14 cellular contexts compared by ENCODE assay signal in the genomic region with DNA sequence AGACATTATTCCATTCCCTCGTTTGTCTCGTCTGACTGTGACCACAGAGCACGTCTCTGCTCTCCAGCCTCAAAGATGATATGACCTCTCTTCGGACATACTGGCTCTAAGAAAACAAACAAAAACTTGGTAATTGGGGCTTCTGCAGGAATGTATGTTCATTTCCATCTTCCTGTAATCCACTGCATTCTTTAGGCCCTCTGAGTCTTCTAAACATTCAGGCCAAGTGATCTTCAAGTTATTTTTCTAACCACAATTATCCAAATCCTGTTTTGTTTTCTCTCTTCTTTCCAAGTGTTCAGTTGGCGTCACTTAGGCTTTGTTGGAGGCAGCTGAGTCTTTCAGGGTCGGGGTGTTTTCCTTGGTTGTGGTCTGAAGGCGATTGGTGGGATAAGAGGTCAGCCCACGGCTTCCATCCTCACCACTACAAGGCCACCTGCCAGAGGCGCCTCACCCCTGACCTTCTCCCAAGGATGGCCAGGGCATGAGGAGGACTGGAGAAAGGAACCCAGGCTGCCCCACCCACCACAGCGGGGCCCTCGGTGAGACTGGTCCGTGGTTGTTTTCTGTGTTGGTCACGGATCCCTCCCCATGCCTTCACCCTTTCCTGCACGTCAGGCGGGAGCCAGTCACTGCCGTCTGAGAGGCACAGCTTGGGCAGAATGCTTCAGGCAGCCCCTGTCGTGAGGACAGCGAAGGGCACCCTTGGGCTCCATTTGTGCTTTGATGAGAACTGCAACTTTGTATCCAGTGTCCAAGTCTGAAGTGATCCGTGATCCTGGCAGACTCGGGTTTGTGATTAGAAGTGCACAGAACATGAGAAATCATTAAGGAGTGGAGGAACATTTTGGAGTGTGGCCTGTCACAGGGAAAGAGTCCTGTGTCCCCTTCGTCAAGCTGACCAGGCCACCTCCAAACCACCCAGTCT.
DNase-seq lines count a peak whose midpoint lies in the region; TF ChIP-seq lines count a peak whose summit lies in the region.
"Had no signal": no experiment of that assay in that cellular context is flagged by ENCODE, and none has a peak within 500 bp of the region (broad histone marks: within the 10 kb centered on the region; RNA-seq: fewer than 3 reads in every experiment).

No MANE protein-coding gene starts in this region.

- H3K4me1 Mint-ChIP-seq in activated CD4-positive, alpha-beta T cell treated with anti-CD3 and anti-CD28 coated beads, Interleukin-2, amount 10 ng/mL, durations not matched to agents 24 days and 14 days: no peaks in the 10 kb centered on the region
- H3K4me1 Mint-ChIP-seq in activated CD4-positive, alpha-beta T cell treated with anti-CD3 and anti-CD28 coated beads, Interleukin-2, amount 10 ng/mL, durations not matched to agents 7 days and 5 days: no peaks in the 10 kb centered on the region

- H3K9ac ChIP-seq in mesenchymal stem cell (ENCODE audit: low read length) (no peak overlapping the region), MM.1S (ENCODE audit: low read length) (no peak overlapping the region)

- no peaks in the 10 kb centered on the region for H3K79me1 ChIP-seq in mesenchymal stem cell (replicated peaks; ENCODE audit: low read length, poor library complexity, severe bottlenecking)

- peaks cover 15% of the 10 kb centered on the region for H3K9me3 ChIP-seq in mesenchymal stem cell (ENCODE audit: control insufficient read depth, low read length)
- H3K9me3 ChIP-seq in tibial nerve: peaks cover 0 to 4% (median under 1%) of the 10 kb centered on the region in 4 donors
- no peaks in the 10 kb centered on the region for H3K9me3 ChIP-seq in MM.1S (replicated peaks; ENCODE audit: insufficient read depth, low read length)

- peak overlapping the region; percentile 67 to 68 for H3K4ac ChIP-seq in mesenchymal stem cell (ENCODE audit: low read depth in 1 of 2, low read length in 2 of 2)

- peaks cover 19% of the 10 kb centered on the region for H3K27me3 Mint-ChIP-seq in activated CD4-positive, alpha-beta T cell treated with anti-CD3 and anti-CD28 coated beads, Interleukin-2, amount 10 ng/mL, durations not matched to agents 24 days and 14 days
- H3K27me3 Mint-ChIP-seq in activated CD4-positive, alpha-beta T cell treated with anti-CD3 and anti-CD28 coated beads, Interleukin-2, amount 10 ng/mL, durations not matched to agents 7 days and 5 days: peaks cover 12% of the 10 kb centered on the region
- H3K27me3 Mint-ChIP-seq: progenitor cell of endocrine pancreas had no signal

- H3K4me1 ChIP-seq in mesenchymal stem cell (ENCODE audit: control insufficient read depth, insufficient read depth, low read depth, low read length): peaks cover 9% of the 10 kb centered on the region
- peaks cover 0 to 34% (median 2%) of the 10 kb centered on the region in 4 donors for H3K4me1 ChIP-seq in tibial nerve
- no peaks in the 10 kb centered on the region for H3K4me1 ChIP-seq in MM.1S (ENCODE audit: low read length)
- H3K4me1 ChIP-seq: lower lobe of right lung had no signal

- peak overlapping the region; percentile 39 for H2BK120ac ChIP-seq in mesenchymal stem cell (ENCODE audit: low read depth, low read length)

- no peak overlapping the region for H3K4me3 Mint-ChIP-seq in activated CD4-positive, alpha-beta T cell treated with anti-CD3 and anti-CD28 coated beads, Interleukin-2, amount 10 ng/mL, durations not matched to agents 24 days and 14 days
- H3K4me3 Mint-ChIP-seq in activated CD4-positive, alpha-beta T cell treated with anti-CD3 and anti-CD28 coated beads, Interleukin-2, amount 10 ng/mL, durations not matched to agents 7 days and 5 days: no peak overlapping the region

- H3K9me2 ChIP-seq in MM.1S (replicated peaks; ENCODE audit: insufficient read depth, low read length): no peaks in the 10 kb centered on the region

- TF ChIP-seq POLR2A in tibial nerve (IDR thresholded peaks at IDR 0.05): no peak

- no peaks in the 10 kb centered on the region for H4K20me1 ChIP-seq in MM.1S (ENCODE audit: insufficient read depth, low read length)

- H4K8ac ChIP-seq in mesenchymal stem cell (ENCODE audit: low read length): peak overlapping the region; percentile 74

- intact Hi-C loops in activated CD4-positive, alpha-beta T cell treated with anti-CD3 and anti-CD28 coated beads, Interleukin-2, amount 10 ng/mL, durations not matched to agents 24 days and 14 days (cut with micrococcal nuclease): no loop called here

- WGBS in mesenchymal stem cell: 58% methylated on average over 17 of the region's 21 CpGs
- 62 to 67% methylated on average over 19 to 21 of the region's 21 CpGs for WGBS in tibial nerve, 2 donors

- no peak overlapping the region for H3K4me3 ChIP-seq in mesenchymal stem cell (ENCODE audit: insufficient read depth in 1 of 2, low read depth in 1 of 2, low read length in 2 of 2)
- no peak overlapping the region for H3K4me3 ChIP-seq in tibial nerve
- no peak overlapping the region for H3K4me3 ChIP-seq in MM.1S (ENCODE audit: low read length)
- H3K4me3 ChIP-seq: lower lobe of right lung had no signal

- no peaks in the 10 kb centered on the region for H3K36me3 Mint-ChIP-seq in activated CD4-positive, alpha-beta T cell treated with anti-CD3 and anti-CD28 coated beads, Interleukin-2, amount 10 ng/mL, durations not matched to agents 24 days and 14 days (ENCODE audit: low read depth)
- H3K36me3 Mint-ChIP-seq in activated CD4-positive, alpha-beta T cell treated with anti-CD3 and anti-CD28 coated beads, Interleukin-2, amount 10 ng/mL, durations not matched to agents 7 days and 5 days (ENCODE audit: low read depth): no peaks in the 10 kb centered on the region

- H3K27me3 ChIP-seq in mesenchymal stem cell (ENCODE audit: control insufficient read depth in 1 of 2, insufficient read depth in 1 of 2, low read length in 2 of 2): peaks cover 0 to 2% of the 10 kb centered on the region in 2 experiments
- no peaks in the 10 kb centered on the region for H3K27me3 ChIP-seq in tibial nerve
- no peaks in the 10 kb centered on the region for H3K27me3 ChIP-seq in MM.1S (replicated peaks; ENCODE audit: insufficient read depth, low read length)

- no peaks in the 10 kb centered on the region for H3K36me3 ChIP-seq in mesenchymal stem cell (ENCODE audit: control insufficient read depth in 1 of 2, insufficient read depth in 2 of 2, low read depth in 1 of 2, low read length in 2 of 2)
- no peaks in the 10 kb centered on the region for H3K36me3 ChIP-seq in tibial nerve
- no peaks in the 10 kb centered on the region for H3K36me3 ChIP-seq in MM.1S (replicated peaks; ENCODE audit: insufficient read depth, low read length)
- H3K36me3 ChIP-seq: lower lobe of right lung had no signal

- peak overlapping the region; percentile 95 for H4K91ac ChIP-seq in mesenchymal stem cell (ENCODE audit: low read length)

- no peaks in the 10 kb centered on the region for H3K9me3 Mint-ChIP-seq in activated CD4-positive, alpha-beta T cell treated with anti-CD3 and anti-CD28 coated beads, Interleukin-2, amount 10 ng/mL, durations not matched to agents 24 days and 14 days
- no peaks in the 10 kb centered on the region for H3K9me3 Mint-ChIP-seq in activated CD4-positive, alpha-beta T cell treated with anti-CD3 and anti-CD28 coated beads, Interleukin-2, amount 10 ng/mL, durations not matched to agents 7 days and 5 days

- H2BK15ac ChIP-seq in mesenchymal stem cell (ENCODE audit: low read depth, poor library complexity, severe bottlenecking): peak overlapping the region; percentile 80

- peak; percentile 46 for DNase-seq in activated CD4-positive, alpha-beta T cell treated with anti-CD3 and anti-CD28 coated beads, Interleukin-2, amount 10 ng/mL, durations not matched to agents 24 days and 14 days
- DNase-seq in activated CD4-positive, alpha-beta T cell treated with anti-CD3 and anti-CD28 coated beads, Interleukin-2, amount 10 ng/mL, durations not matched to agents 7 days and 5 days: no peak
- DNase-seq in dedifferentiated amniotic fluid mesenchymal stem cell (ENCODE audit: extremely low spot score) (peak; percentile 82), mesenchymal stem cell (peak; percentile 90), tibial nerve (ENCODE audit: low spot score in 2 of 2) (peak; percentile 50 to 65), ACHN (no peak), MM.1S (no peak)
- no peak for DNase-seq in activated CD8-positive, alpha-beta memory T cell treated with anti-CD3 and anti-CD28 coated beads, Interleukin-2, amount 50 U/mL, for 48 hours
- DNase-seq: activated T-cell treated with anti-CD3 and anti-CD28 coated beads, Interleukin-2, amount 50 U/mL, for 48 hours; cerebellar nuclear complex; lower lobe of right lung; SHP77 treated with DMSO at 0.1 percent for 48 hours had no signal

- H3K4me2 ChIP-seq in mesenchymal stem cell (ENCODE audit: low read length, poor library complexity, severe bottlenecking): no peak overlapping the region
- no peak overlapping the region for H3K4me2 ChIP-seq in MM.1S (ENCODE audit: low read depth, low read length)

- H3K27ac ChIP-seq in mesenchymal stem cell (ENCODE audit: low read length, poor library complexity, severe bottlenecking): peak overlapping the region; percentile 55
- H3K27ac ChIP-seq in tibial nerve: peak overlapping the region; percentile 11 to 85 (median 62)
- H3K27ac ChIP-seq in MM.1S (ENCODE audit: low read length): no peak overlapping the region
- H3K27ac ChIP-seq: 22Rv1, lower lobe of right lung had no signal

- H2BK5ac ChIP-seq in mesenchymal stem cell (ENCODE audit: low read depth, low read length, poor library complexity, severe bottlenecking): no peak overlapping the region

- CTCF ChIA-PET in activated CD4-positive, alpha-beta T cell treated with anti-CD3 and anti-CD28 coated beads, Interleukin-2, amount 10 ng/mL, durations not matched to agents 7 days and 5 days (lab: Charles Lee): no interaction called here

- H3K18ac ChIP-seq in mesenchymal stem cell (ENCODE audit: low read depth in 1 of 2, low read length in 2 of 2): peak overlapping the region; percentile 92 to 93

- peak overlapping the region; percentile 65 to 97 for H2BK12ac ChIP-seq in mesenchymal stem cell (ENCODE audit: low read length in 2 of 2)

- H3K23ac ChIP-seq in mesenchymal stem cell (ENCODE audit: low read length in 2 of 2): no peak overlapping the region

- H3F3A ChIP-seq in MM.1S (ENCODE audit: insufficient read depth, low read length): no peaks in the 10 kb centered on the region

- POLR2A ChIA-PET in activated CD4-positive, alpha-beta T cell treated with anti-CD3 and anti-CD28 coated beads, Interleukin-2, amount 10 ng/mL, durations not matched to agents 7 days and 5 days (lab: Charles Lee): no interaction called here

- H3K27ac Mint-ChIP-seq in activated CD4-positive, alpha-beta T cell treated with anti-CD3 and anti-CD28 coated beads, Interleukin-2, amount 10 ng/mL, durations not matched to agents 24 days and 14 days: no peak overlapping the region
- H3K27ac Mint-ChIP-seq in activated CD4-positive, alpha-beta T cell treated with anti-CD3 and anti-CD28 coated beads, Interleukin-2, amount 10 ng/mL, durations not matched to agents 7 days and 5 days: no peak overlapping the region
- H3K27ac Mint-ChIP-seq: progenitor cell of endocrine pancreas had no signal

- H3K79me2 ChIP-seq in MM.1S (ENCODE audit: low read length): no peaks in the 10 kb centered on the region

- TF ChIP-seq EP300 in tibial nerve (IDR thresholded peaks at IDR 0.05): peak in 1 of 2 donors; percentile 66

- H2AFZ ChIP-seq in mesenchymal stem cell (ENCODE audit: low read depth, low read length): no peak overlapping the region
- H2AFZ ChIP-seq in MM.1S (ENCODE audit: low read length): no peak overlapping the region

- H2AK5ac ChIP-seq in mesenchymal stem cell (ENCODE audit: low read length, severe bottlenecking): peak overlapping the region; percentile 52

- H3K14ac ChIP-seq in mesenchymal stem cell (ENCODE audit: low read length in 2 of 2): peak overlapping the region in 1 of 2 experiments; percentile 5

- TF ChIP-seq CTCF in tibial nerve (IDR thresholded peaks at IDR 0.05) (no peak), MM.1S (IDR thresholded peaks at IDR 0.05; ENCODE audit: low read length) (no peak)

- in situ Hi-C loops in ACHN (cut with HindIII; ENCODE audit: low pct_ligation_motif_present, low pct_unique_long_range_greater_than_20kb, low sequenced_read_pairs): no loop called here

Comparison
In these comparisons a context has a peak if more than half of its experiments do, and no peak if none do; other contexts are left out.
1. DNase-seq: peak in activated CD4-positive, alpha-beta T cell treated with anti-CD3 and anti-CD28 coated beads, Interleukin-2, amount 10 ng/mL, durations not matched to agents 24 days and 14 days (single experiment), dedifferentiated amniotic fluid mesenchymal stem cell (single experiment), mesenchymal stem cell (single experiment) and tibial nerve (2 of 2); none in activated CD4-positive, alpha-beta T cell treated with anti-CD3 and anti-CD28 coated beads, Interleukin-2, amount 10 ng/mL, durations not matched to agents 7 days and 5 days (single experiment), ACHN (single experiment), MM.1S (single experiment) and activated CD8-positive, alpha-beta memory T cell treated with anti-CD3 and anti-CD28 coated beads, Interleukin-2, amount 50 U/mL, for 48 hours (single experiment).